18 cellular contexts compared by ENCODE assay signal in genomic region chr12:116760621-116761020, GRCh38. TPM values are rescaled to one million over a fixed set of nuclear protein-coding genes. Genes with fewer than 3 reads are reported as not detected.
DNase-seq lines count a peak whose midpoint lies in the region; ATAC-seq, FAIRE-seq and TF ChIP-seq lines count a peak whose summit lies in the region.
"Had no signal": no experiment of that assay in that cellular context is flagged by ENCODE, and none has a peak within 500 bp of the region (broad histone marks: within the 10 kb centered on the region; RNA-seq: fewer than 3 reads in every experiment).

No MANE protein-coding gene starts in this region.

- H3K27ac ChIP-seq in KOPT-K1 (ENCODE audit: low read depth, low read length, poor library complexity, severe bottlenecking) (peak overlapping the region; percentile 64), pancreas (no peak overlapping the region)
- H3K27ac ChIP-seq: Peyer's patch, right lobe of liver, stomach had no signal

- CTCF ChIA-PET in activated naive CD4-positive, alpha-beta T cell treated with anti-CD3 and anti-CD28 coated beads, Interleukin-2, amount 10 ng/mL, durations not matched to agents 7 days and 5 days (lab: Charles Lee): interaction anchor here (1.0 to 1.9 kb wide), 2 partner anchors 9 to 103 kb away, joined by 3 to 6 read pairs; no protein-coding TSS in a partner anchor

- no peaks in the 10 kb centered on the region for H3K27me3 Mint-ChIP-seq in activated naive CD4-positive, alpha-beta T cell treated with anti-CD3 and anti-CD28 coated beads, Interleukin-2, amount 10 ng/mL, durations not matched to agents 7 days and 5 days
- H3K27me3 Mint-ChIP-seq in osteocyte (ENCODE audit: unreplicated experiment): no peaks in the 10 kb centered on the region

- no peaks in the 10 kb centered on the region for H3K4me1 ChIP-seq in pancreas
- H3K4me1 ChIP-seq: Peyer's patch, right lobe of liver, stomach had no signal

- no peaks in the 10 kb centered on the region for H3K9me3 ChIP-seq in KOPT-K1 (ENCODE audit: insufficient read depth, low read length, poor library complexity, severe bottlenecking)
- H3K9me3 ChIP-seq in pancreas: no peaks in the 10 kb centered on the region
- H3K9me3 ChIP-seq: MG63, Peyer's patch, right lobe of liver, stomach had no signal

- H3K4me1 Mint-ChIP-seq in activated naive CD4-positive, alpha-beta T cell treated with anti-CD3 and anti-CD28 coated beads, Interleukin-2, amount 10 ng/mL, durations not matched to agents 7 days and 5 days: peaks cover 37% of the 10 kb centered on the region
- H3K4me1 Mint-ChIP-seq in osteocyte (ENCODE audit: unreplicated experiment): no peaks in the 10 kb centered on the region

- no peaks in the 10 kb centered on the region for H3K9me3 Mint-ChIP-seq in activated naive CD4-positive, alpha-beta T cell treated with anti-CD3 and anti-CD28 coated beads, Interleukin-2, amount 10 ng/mL, durations not matched to agents 7 days and 5 days
- no peaks in the 10 kb centered on the region for H3K9me3 Mint-ChIP-seq in osteocyte (ENCODE audit: unreplicated experiment)

- no peak overlapping the region for H3K27ac Mint-ChIP-seq in activated naive CD4-positive, alpha-beta T cell treated with anti-CD3 and anti-CD28 coated beads, Interleukin-2, amount 10 ng/mL, durations not matched to agents 7 days and 5 days
- no peak overlapping the region for H3K27ac Mint-ChIP-seq in osteocyte (ENCODE audit: unreplicated experiment)

- H3K36me3 ChIP-seq in KOPT-K1 (ENCODE audit: insufficient read depth, low read length): no peaks in the 10 kb centered on the region
- no peaks in the 10 kb centered on the region for H3K36me3 ChIP-seq in pancreas
- H3K36me3 ChIP-seq: MG63, Peyer's patch, right lobe of liver, stomach had no signal

- intact Hi-C loops in pancreas (cut with DNase I): no loop called here

- ATAC-seq in GM21526 (IDR thresholded peaks at IDR 0.05; ENCODE audit: low FRiP score, unreplicated experiment) (no peak), pancreas (no peak), left lobe of liver (no peak)
- ATAC-seq: right lobe of liver had no signal

- DNase-seq in activated naive CD4-positive, alpha-beta T cell treated with anti-CD3 and anti-CD28 coated beads, Interleukin-2, amount 10 ng/mL, durations not matched to agents 7 days and 5 days: no peak
- no peak for DNase-seq in activated naive CD4-positive, alpha-beta T cell treated with anti-CD3 and anti-CD28 coated beads, Interleukin-2, amount 50 U/mL, for 16 hours
- DNase-seq in fibroblast of villous mesenchyme (ENCODE audit: low read depth) (no peak), osteocyte (ENCODE audit: extremely low spot score, unreplicated experiment) (no peak), pancreas (no peak), left lobe of liver (ENCODE audit: low spot score) (no peak)
- DNase-seq: amygdala, DMS53, MG63, NCI-H187, NCI-H446, nucleus accumbens, Peyer's patch, right lobe of liver, stomach had no signal

- peak overlapping the region; percentile 65 for H3K4me3 Mint-ChIP-seq in activated naive CD4-positive, alpha-beta T cell treated with anti-CD3 and anti-CD28 coated beads, Interleukin-2, amount 10 ng/mL, durations not matched to agents 7 days and 5 days
- H3K4me3 Mint-ChIP-seq in osteocyte (ENCODE audit: unreplicated experiment): peak overlapping the region; percentile 33

- WGBS in pancreas, 2 donors: 82 to 92% methylated on average over 11 of the region's 11 CpGs

- peaks cover 16% of the 10 kb centered on the region for H3K36me3 Mint-ChIP-seq in activated naive CD4-positive, alpha-beta T cell treated with anti-CD3 and anti-CD28 coated beads, Interleukin-2, amount 10 ng/mL, durations not matched to agents 7 days and 5 days
- H3K36me3 Mint-ChIP-seq in osteocyte (ENCODE audit: unreplicated experiment): peaks cover 2% of the 10 kb centered on the region

- no peaks in the 10 kb centered on the region for H3K27me3 ChIP-seq in pancreas
- H3K27me3 ChIP-seq: MG63, Peyer's patch, right lobe of liver, stomach had no signal

- TF ChIP-seq CTCF in fibroblast of villous mesenchyme (IDR thresholded peaks at IDR 0.05; ENCODE audit: insufficient read depth, low read depth, low read length): no peak
- no peak for TF ChIP-seq CTCF in osteocyte (IDR thresholded peaks at IDR 0.05)
- no peak for TF ChIP-seq CTCF in pancreas (IDR thresholded peaks at IDR 0.05)

- no peak for FAIRE-seq in pancreas (lab: Jason Lieb, UNC)
- FAIRE-seq: urothelium cell line had no signal

- H3K4me3 ChIP-seq in fibroblast of villous mesenchyme (ENCODE audit: low read depth, low read length) (peak overlapping the region; percentile 58), pancreas (no peak overlapping the region)
- H3K4me3 ChIP-seq: MG63, right lobe of liver, stomach had no signal

RNA-seq across cellular contexts. Expression of gene RNFT2, which starts 22.5 kb away (rescaled TPM):
- total RNA-seq in fibroblast of villous mesenchyme (6.1 and 7.3 TPM in 2 replicates), osteocyte (8.2 and 9.6 TPM in 2 replicates), pancreas (1 to 10 TPM in 4 of 6 donors, under 1 TPM in 2; 0.51 to 1.8 (median 1.2) TPM), left lobe of liver (0.40 TPM)
- 1 to 10 TPM; 1.6 to 2.6 TPM for polyA plus RNA-seq in pancreas

RNA-seq across cellular contexts. Expression of gene SPRING1, which starts 22.8 kb away (rescaled TPM):
- total RNA-seq in fibroblast of villous mesenchyme: 27.4 and 28.9 TPM in 2 replicates
- 36.9 and 37.7 TPM in 2 replicates for total RNA-seq in osteocyte
- total RNA-seq in pancreas: 10 to 100 TPM in 4 of 6 donors, 1 to 10 TPM in 2; 7.9 to 21.9 (median 11.7) TPM
- polyA plus RNA-seq in pancreas: 1 to 10 TPM; 7.5 to 8.4 TPM
- total RNA-seq in left lobe of liver: 6.8 TPM
